24 cellular contexts compared by ENCODE assay signal in the genomic region with DNA sequence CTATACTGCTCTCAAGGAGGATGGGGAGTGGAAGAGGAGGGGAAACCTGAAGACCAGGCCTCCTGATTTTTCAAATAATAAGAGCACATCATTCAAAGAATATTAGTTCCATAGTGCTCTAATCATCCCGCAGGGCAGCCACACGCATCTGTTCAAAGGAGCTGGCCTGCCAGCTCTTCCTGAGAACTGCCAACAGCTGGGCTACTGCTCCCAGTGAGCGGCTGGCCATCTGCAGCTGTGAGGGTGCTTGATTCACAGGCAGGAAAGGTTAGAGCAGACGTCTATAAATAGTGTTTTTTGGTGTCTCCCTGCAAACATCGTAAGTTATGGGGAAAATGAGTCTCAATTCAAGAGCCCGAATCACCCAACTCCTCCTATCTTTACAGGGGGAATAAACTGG. TPM values are rescaled to one million over a fixed set of nuclear protein-coding genes. Genes with fewer than 3 reads are reported as not detected.
"Had no signal": no experiment of that assay in that cellular context is flagged by ENCODE, and none has a peak within 500 bp of the region (broad histone marks: within the 10 kb centered on the region; RNA-seq: fewer than 3 reads in every experiment).

No MANE protein-coding gene starts in this region.

- H2AFZ ChIP-seq: hepatocyte had no signal

- H3K4me3 ChIP-seq: colonic mucosa, hepatocyte, left ventricle myocardium inferior, lower lobe of right lung, right atrium auricular region, sigmoid colon, smooth muscle cell, uterus had no signal

- H3K27me3 ChIP-seq: colonic mucosa, hepatocyte, right atrium auricular region, sigmoid colon, uterus had no signal

- H3K4me2 ChIP-seq: hepatocyte, smooth muscle cell had no signal

- FAIRE-seq: endothelial cell of umbilical vein, kidney had no signal

- H3K27me3 Mint-ChIP-seq: memory B cell; naive thymus-derived CD4-positive, alpha-beta T cell; type B pancreatic cell had no signal

- ATAC-seq: left cardiac atrium; lower lobe of right lung; naive thymus-derived CD4-positive, alpha-beta T cell had no signal

- H3K4me1 ChIP-seq: colonic mucosa, left ventricle myocardium inferior, lower lobe of right lung, right atrium auricular region, sigmoid colon, uterus had no signal

- H3K9me3 Mint-ChIP-seq: memory B cell, mesothelial cell of epicardium, neural crest cell, type B pancreatic cell had no signal

- H3K27ac Mint-ChIP-seq: memory B cell, mesothelial cell of epicardium, type B pancreatic cell had no signal

- DNase-seq: colonic mucosa; dermis blood vessel endothelial cell; erythroblast; foreskin melanocyte; head of caudate nucleus; kidney; left cardiac atrium; left ventricle myocardium inferior; lower lobe of right lung; naive thymus-derived CD4-positive, alpha-beta T cell; posterior cingulate gyrus; sigmoid colon; stimulated activated CD4-positive, alpha-beta T cell treated with anti-CD3 and anti-CD28 coated beads, Interleukin-2, amount 100 ng/mL, for 48 hours; stimulated activated naive CD4-positive, alpha-beta T cell treated with Interleukin-2 at 50 U/mL for 16 hours; uterus had no signal

- H3K36me3 ChIP-seq: uterus had no signal

- H3K4me1 Mint-ChIP-seq: memory B cell, mesothelial cell of epicardium, neural crest cell had no signal

- H3K9me3 ChIP-seq: colonic mucosa, lower lobe of right lung, uterus had no signal

- H3K4me3 Mint-ChIP-seq: memory B cell; mesothelial cell of epicardium; naive thymus-derived CD4-positive, alpha-beta T cell; neural crest cell; type B pancreatic cell had no signal

- H3K79me2 ChIP-seq: hepatocyte had no signal

- H3K27ac ChIP-seq: colonic mucosa, hepatocyte, left ventricle myocardium inferior, lower lobe of right lung, right atrium auricular region, sigmoid colon, uterus had no signal

RNA-seq across cellular contexts. Expression of a gene that starts 41.9 kb away (rescaled TPM):
- total RNA-seq: hepatocyte, mesothelial cell of epicardium, neural crest cell, osteocyte, smooth muscle cell had no signal
